Comparison of ENCODE assay signal across 11 cellular contexts in genomic region chrX:17632942-17633341, GRCh38.
DNase-seq lines count a peak whose midpoint lies in the region; ATAC-seq and TF ChIP-seq lines count a peak whose summit lies in the region.
"Had no signal": no experiment of that assay in that cellular context is flagged by ENCODE, and none has a peak within 500 bp of the region (broad histone marks: within the 10 kb centered on the region; RNA-seq: fewer than 3 reads in every experiment).

No MANE protein-coding gene starts in this region.

- no peaks in the 10 kb centered on the region for H3K4me1 ChIP-seq in CD4-positive, CD25-positive, alpha-beta regulatory T cell (ENCODE audit: control insufficient read depth, insufficient read depth, low read length, poor library complexity, severe bottlenecking)
- H3K4me1 ChIP-seq in fibroblast of lung (ENCODE audit: control insufficient read depth, extremely low read depth, insufficient read depth, low read length) = no peaks in the 10 kb centered on the region

- H3K27ac ChIP-seq in CD4-positive, CD25-positive, alpha-beta regulatory T cell (ENCODE audit: insufficient read depth, low read length, poor library complexity, severe bottlenecking) = peak overlapping the region; percentile 14
- H3K27ac ChIP-seq in RWPE1 (no peak overlapping the region; the same call in 1 of the 2 replicates), fibroblast of lung (ENCODE audit: insufficient read depth, low read length) (no peak overlapping the region)

- peak; percentile 62 to 70 for ATAC-seq in CD4-positive, CD25-positive, alpha-beta regulatory T cell (ENCODE audit: low read depth in 2 of 2)
- peak; percentile 64 for ATAC-seq in GM18870 (IDR thresholded peaks at IDR 0.05; ENCODE audit: unreplicated experiment)

- peak overlapping the region; percentile 13 for H2AFZ ChIP-seq in fibroblast of lung (ENCODE audit: low read length)

- H3K79me2 ChIP-seq in fibroblast of lung (ENCODE audit: control insufficient read depth, insufficient read depth, low read length) = no peaks in the 10 kb centered on the region

- DNase-seq in CD4-positive, CD25-positive, alpha-beta regulatory T cell = peak in 1 of 3 donors; percentile 54
- DNase-seq in RWPE1 (ENCODE audit: low spot score) = peak; percentile 38
- peak in 1 of 2 donors; percentile 23 for DNase-seq in fibroblast of lung (ENCODE audit: low read depth in 2 of 2)
- DNase-seq in NCI-H2107 treated with DMSO at 0.1 percent for 48 hours (lab: John Stamatoyannopoulos, UW; ENCODE audit: unreplicated experiment) = no peak
- DNase-seq in NCI-H146 treated with DMSO at 0.1 percent for 48 hours (lab: John Stamatoyannopoulos, UW; ENCODE audit: unreplicated experiment) = no peak
- DNase-seq in SW 1271 (lab: John Stamatoyannopoulos, UW) = no peak
- DNase-seq in NOMO-1 (lab: John Stamatoyannopoulos, UW; ENCODE audit: unreplicated experiment in 2 of 2) = no peak
- DNase-seq: cerebellar nuclear complex, NCI-H2171 treated with DMSO at 0.1 percent for 48 hours, SHP77 had no signal

- H3K4me1 Mint-ChIP-seq in CD4-positive, CD25-positive, alpha-beta regulatory T cell = peaks cover 2 to 16% (median 11%) of the 10 kb centered on the region in 4 donors

- no peaks in the 10 kb centered on the region for H3K36me3 Mint-ChIP-seq in CD4-positive, CD25-positive, alpha-beta regulatory T cell

- peak overlapping the region; percentile 41 for H3K4me2 ChIP-seq in fibroblast of lung (ENCODE audit: extremely low read depth, insufficient read depth, low read length)

- peaks cover 2% of the 10 kb centered on the region for H3K27me3 Mint-ChIP-seq in CD4-positive, CD25-positive, alpha-beta regulatory T cell

- no peaks in the 10 kb centered on the region for H3K36me3 ChIP-seq in CD4-positive, CD25-positive, alpha-beta regulatory T cell (ENCODE audit: control insufficient read depth, insufficient read depth, low read length)
- no peaks in the 10 kb centered on the region for H3K36me3 ChIP-seq in fibroblast of lung (ENCODE audit: control insufficient read depth, insufficient read depth, low read length)

- no peaks in the 10 kb centered on the region for H4K20me1 ChIP-seq in fibroblast of lung (ENCODE audit: control insufficient read depth, extremely low read depth, insufficient read depth, low read length)

- H3K27ac Mint-ChIP-seq in CD4-positive, CD25-positive, alpha-beta regulatory T cell = peak overlapping the region; percentile 36 to 86 (median 37)

- H3K9ac ChIP-seq in fibroblast of lung (ENCODE audit: insufficient read depth, low read length) = no peak overlapping the region

- no peaks in the 10 kb centered on the region for H3K9me3 ChIP-seq in CD4-positive, CD25-positive, alpha-beta regulatory T cell (ENCODE audit: control insufficient read depth in 2 of 2, low read length in 2 of 2)
- no peaks in the 10 kb centered on the region for H3K9me3 ChIP-seq in fibroblast of lung (ENCODE audit: control insufficient read depth, insufficient read depth, low read depth, low read length)

- POLR2A ChIA-PET in RWPE1 (lab: Yijun Ruan, JAX; ENCODE audit: low non-redundant PET) = no interaction called here

- TF ChIP-seq CTCF in RWPE1 (conservative IDR thresholded peaks at IDR 0.05; ENCODE audit: low read depth) (no peak), fibroblast of lung (conservative IDR thresholded peaks at IDR 0.05 in 1 of 2, IDR thresholded peaks at IDR 0.05 in 1 of 2; ENCODE audit: low read depth in 1 of 2, low read length in 2 of 2) (no peak)

- H3K27me3 ChIP-seq in CD4-positive, CD25-positive, alpha-beta regulatory T cell (ENCODE audit: control insufficient read depth, insufficient read depth, low read length) = no peaks in the 10 kb centered on the region
- H3K27me3 ChIP-seq in fibroblast of lung (ENCODE audit: control insufficient read depth, insufficient read depth, low read length) = no peaks in the 10 kb centered on the region

- H3K4me3 Mint-ChIP-seq in CD4-positive, CD25-positive, alpha-beta regulatory T cell = peak overlapping the region; percentile 4 to 62 (median 16)

- H3K4me3 ChIP-seq in CD4-positive, CD25-positive, alpha-beta regulatory T cell (ENCODE audit: low read depth, low read length) = peak overlapping the region; percentile 44
- no peak overlapping the region for H3K4me3 ChIP-seq in fibroblast of lung (replicated peaks in 1 of 4; ENCODE audit: control extremely low read depth in 1 of 4, insufficient read depth in 1 of 4, low read depth in 3 of 4, low read length in 4 of 4)

- CTCF ChIA-PET in RWPE1 (lab: Yijun Ruan, JAX) = no interaction called here

- peaks cover 0 to 4% (median 0%) of the 10 kb centered on the region in 7 donors for H3K9me3 Mint-ChIP-seq in CD4-positive, CD25-positive, alpha-beta regulatory T cell
